Comparison of ENCODE assay signal across 10 cellular contexts in genomic region chr20:31715766-31716165, GRCh38. TPM values are rescaled to one million over a fixed set of nuclear protein-coding genes. Genes with fewer than 3 reads are reported as not detected.
DNase-seq lines count a peak whose midpoint lies in the region; ATAC-seq lines count a peak whose summit lies in the region.
"Had no signal": no experiment of that assay in that cellular context is flagged by ENCODE, and none has a peak within 500 bp of the region (broad histone marks: within the 10 kb centered on the region; RNA-seq: fewer than 3 reads in every experiment).

No MANE protein-coding gene starts in this region.

- H3K27ac ChIP-seq in layer of hippocampus (ENCODE audit: low read depth, low read length), result peak overlapping the region; percentile 24
- H3K27ac ChIP-seq in temporal lobe (ENCODE audit: low read depth, low read length), result peak overlapping the region; percentile 100

- H3K4me3 Mint-ChIP-seq in activated CD8-positive, alpha-beta memory T cell treated with anti-CD3 and anti-CD28 coated beads, Interleukin-2, amount 10 ng/mL, durations not matched to agents 7 days and 5 days, result peak overlapping the region; percentile 90

- no peaks in the 10 kb centered on the region for H3K27me3 ChIP-seq in layer of hippocampus (ENCODE audit: control insufficient read depth, insufficient read depth, low read length)

- H3K27me3 Mint-ChIP-seq in activated CD8-positive, alpha-beta memory T cell treated with anti-CD3 and anti-CD28 coated beads, Interleukin-2, amount 10 ng/mL, durations not matched to agents 7 days and 5 days, result no peaks in the 10 kb centered on the region

- no peak for ATAC-seq in activated CD8-positive, alpha-beta memory T cell treated with anti-CD3 and anti-CD28 coated beads, Interleukin-2, amount 10 ng/mL, durations not matched to agents 7 days and 5 days
- no peak for ATAC-seq in activated naive CD4-positive, alpha-beta T cell treated with anti-CD3 and anti-CD28 coated beads, Interleukin-2, amount 50 U/mL, for 72 hours
- no peak for ATAC-seq in GM21423 (IDR thresholded peaks at IDR 0.05; ENCODE audit: unreplicated experiment)

- peak overlapping the region; percentile 42 for H3K27ac Mint-ChIP-seq in activated CD8-positive, alpha-beta memory T cell treated with anti-CD3 and anti-CD28 coated beads, Interleukin-2, amount 10 ng/mL, durations not matched to agents 7 days and 5 days
- H3K27ac Mint-ChIP-seq in activated naive CD4-positive, alpha-beta T cell treated with anti-CD3 and anti-CD28 coated beads, Interleukin-2, amount 50 U/mL, for 72 hours, result peak overlapping the region; percentile 94 to 100

- DNase-seq in activated CD8-positive, alpha-beta memory T cell treated with anti-CD3 and anti-CD28 coated beads, Interleukin-2, amount 10 ng/mL, durations not matched to agents 7 days and 5 days, result no peak
- DNase-seq in activated CD8-positive, alpha-beta memory T cell treated with anti-CD3 and anti-CD28 coated beads, Interleukin-2, amount 50 U/mL, for 4 hours, result no peak
- no peak for DNase-seq in activated naive CD4-positive, alpha-beta T cell treated with anti-CD3 and anti-CD28 coated beads, Interleukin-2, amount 50 U/mL, for 72 hours (ENCODE audit: low spot score in 2 of 2)
- DNase-seq in GM19238 (ENCODE audit: insufficient read length, low spot score) (no peak), NCI-H2227 treated with DMSO at 0.1 percent for 48 hours (lab: John Stamatoyannopoulos, UW) (no peak)
- DNase-seq: activated CD4-positive, alpha-beta T cell treated with anti-CD3 and anti-CD28 coated beads for 48 hours; nucleus accumbens had no signal

- CTCF ChIA-PET in activated CD8-positive, alpha-beta memory T cell treated with anti-CD3 and anti-CD28 coated beads, Interleukin-2, amount 10 ng/mL, durations not matched to agents 7 days and 5 days (lab: Charles Lee), result interaction anchor here (0.9 to 22.3 kb wide), 6 partner anchors 8 to 153 kb away, joined by 3 to 685 read pairs (median 26); partner anchors contain the start of gene BCL2L1

- no peaks in the 10 kb centered on the region for H3K9me3 Mint-ChIP-seq in activated CD8-positive, alpha-beta memory T cell treated with anti-CD3 and anti-CD28 coated beads, Interleukin-2, amount 10 ng/mL, durations not matched to agents 7 days and 5 days (ENCODE audit: low read depth)
- peaks cover 0 to 5% of the 10 kb centered on the region in 2 donors for H3K9me3 Mint-ChIP-seq in activated naive CD4-positive, alpha-beta T cell treated with anti-CD3 and anti-CD28 coated beads, Interleukin-2, amount 50 U/mL, for 72 hours

- H3K36me3 Mint-ChIP-seq in activated CD8-positive, alpha-beta memory T cell treated with anti-CD3 and anti-CD28 coated beads, Interleukin-2, amount 10 ng/mL, durations not matched to agents 7 days and 5 days, result peaks cover 80% of the 10 kb centered on the region
- peaks cover 89 to 95% of the 10 kb centered on the region in 2 donors for H3K36me3 Mint-ChIP-seq in activated naive CD4-positive, alpha-beta T cell treated with anti-CD3 and anti-CD28 coated beads, Interleukin-2, amount 50 U/mL, for 72 hours

- peaks cover 88% of the 10 kb centered on the region for H3K4me1 Mint-ChIP-seq in activated CD8-positive, alpha-beta memory T cell treated with anti-CD3 and anti-CD28 coated beads, Interleukin-2, amount 10 ng/mL, durations not matched to agents 7 days and 5 days

RNA-seq across cellular contexts. Expression of gene BCL2L1, which starts 6.9 kb away (rescaled TPM):
- total RNA-seq in activated CD8-positive, alpha-beta memory T cell treated with anti-CD3 and anti-CD28 coated beads, Interleukin-2, amount 10 ng/mL, durations not matched to agents 7 days and 5 days, result 100 to 1,000 TPM in 1 of 2 experiments, 10 to 100 TPM in 1; 69.8 to 121 TPM
- 100 to 1,000 TPM in 1 of 2 donors, 10 to 100 TPM in 1; 86.6 to 143 TPM for total RNA-seq in activated naive CD4-positive, alpha-beta T cell treated with anti-CD3 and anti-CD28 coated beads, Interleukin-2, amount 50 U/mL, for 72 hours
- 42.5 TPM for total RNA-seq in temporal lobe

RNA-seq across cellular contexts. Expression of gene TPX2, which starts 23.3 kb away (rescaled TPM):
- 100 to 1,000 TPM; 148 to 159 TPM for total RNA-seq in activated CD8-positive, alpha-beta memory T cell treated with anti-CD3 and anti-CD28 coated beads, Interleukin-2, amount 10 ng/mL, durations not matched to agents 7 days and 5 days
- total RNA-seq in activated naive CD4-positive, alpha-beta T cell treated with anti-CD3 and anti-CD28 coated beads, Interleukin-2, amount 50 U/mL, for 72 hours, result 100 to 1,000 TPM; 123 to 215 TPM
- 6.6 TPM for total RNA-seq in temporal lobe

Comparison
In these comparisons a context has a peak if more than half of its experiments do, and no peak if none do; other contexts are left out.
1. RNA of gene TPX2, which starts 23.3 kb away (total RNA-seq): 123 to 215 TPM in activated naive CD4-positive, alpha-beta T cell treated with anti-CD3 and anti-CD28 coated beads, Interleukin-2, amount 50 U/mL, for 72 hours and 148 to 159 TPM in activated CD8-positive, alpha-beta memory T cell treated with anti-CD3 and anti-CD28 coated beads, Interleukin-2, amount 10 ng/mL, durations not matched to agents 7 days and 5 days; 6.6 TPM in temporal lobe (single experiment); every median in the first group is over 10 times any median in the second.